ENCODE assay signal across 1 cellular context in genomic region chr16:88922826-88923410, GRCh38.
TF ChIP-seq lines count a peak whose summit lies in the region.

No MANE protein-coding gene starts in this region.

TF ChIP-seq in K562, 482 proteins besides CTCF, POLR2A, EP300 and RAD21:
- TF ChIP-seq ZNF780A (CRISPR knock-in tag; IDR thresholded peaks at IDR 0.05) (no peak), POLR2G (IDR thresholded peaks at IDR 0.05; ENCODE audit: low read depth, low read length) (peak; percentile 54; the same call in 1 of the 2 replicates), ZFP36 (IDR thresholded peaks at IDR 0.05; ENCODE audit: low read depth, low read length, partially characterized antibody) (peak; percentile 58)
- TF ChIP-seq, protein P1, sequence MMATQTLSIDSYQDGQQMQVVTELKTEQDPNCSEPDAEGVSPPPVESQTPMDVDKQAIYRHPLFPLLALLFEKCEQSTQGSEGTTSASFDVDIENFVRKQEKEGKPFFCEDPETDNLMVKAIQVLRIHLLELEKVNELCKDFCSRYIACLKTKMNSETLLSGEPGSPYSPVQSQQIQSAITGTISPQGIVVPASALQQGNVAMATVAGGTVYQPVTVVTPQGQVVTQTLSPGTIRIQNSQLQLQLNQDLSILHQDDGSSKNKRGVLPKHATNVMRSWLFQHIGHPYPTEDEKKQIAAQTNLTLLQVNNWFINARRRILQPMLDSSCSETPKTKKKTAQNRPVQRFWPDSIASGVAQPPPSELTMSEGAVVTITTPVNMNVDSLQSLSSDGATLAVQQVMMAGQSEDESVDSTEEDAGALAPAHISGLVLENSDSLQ (IDR thresholded peaks at IDR 0.05), result no peak
TF ChIP-seq in K562: peak in this region for 2.
